In genomic region chr5:40841068-40841805, GRCh38 we compare ENCODE assay signal across 8 cellular contexts. TPM values are rescaled to one million over a fixed set of nuclear protein-coding genes. Genes with fewer than 3 reads are reported as not detected.
DNase-seq lines count a peak whose midpoint lies in the region; ATAC-seq and TF ChIP-seq lines count a peak whose summit lies in the region.

Gene CARD6 (plus strand): TSS chr5:40841367. CDS start chr5:40841383, 16 bp downstream.

- H3K9me3 Mint-ChIP-seq in GM23338 = no peaks in the 10 kb centered on the region
- no peaks in the 10 kb centered on the region for H3K9me3 Mint-ChIP-seq in chondrocyte (ENCODE audit: low read depth)
- H3K9me3 Mint-ChIP-seq in memory B cell = no peaks in the 10 kb centered on the region

- DNase-seq in ELR (ENCODE audit: low read depth) = peak; percentile 32
- no peak for DNase-seq in GM23338 (ENCODE audit: low spot score)
- peak; percentile 73 to 93 for DNase-seq in NOMO-1 (lab: John Stamatoyannopoulos, UW; ENCODE audit: unreplicated experiment in 2 of 2)
- DNase-seq in chondrocyte (ENCODE audit: low spot score) = no peak
- no peak for DNase-seq in memory B cell (ENCODE audit: low spot score in 2 of 2)
- DNase-seq in ureter (ENCODE audit: low spot score) = no peak
- DNase-seq in activated CD4-positive, alpha-beta T cell treated with anti-CD3 and anti-CD28 coated beads, Interleukin-2, amount 50 U/mL, for 1 hour = no peak

- TF ChIP-seq CTCF in GM23338 (conservative IDR thresholded peaks at IDR 0.05; ENCODE audit: low read depth in 2 of 2) = peak in 1 of 2 experiments; percentile 35; a peak in 1 of 4 replicates
- no peak for TF ChIP-seq CTCF in chondrocyte (IDR thresholded peaks at IDR 0.05)

- H3K27me3 Mint-ChIP-seq in GM23338 (ENCODE audit: insufficient read depth, low read depth, poor library complexity) (no peaks in the 10 kb centered on the region), chondrocyte (ENCODE audit: low read depth) (peaks cover 32% of the 10 kb centered on the region), memory B cell (peaks cover 5% of the 10 kb centered on the region)

- no peak within 1 kb of the TSS for H3K27ac ChIP-seq in GM23338 (ENCODE audit: low read depth)

- peak within 1 kb of the TSS; percentile 39 for H3K4me2 ChIP-seq in GM23338

- no peaks in the 10 kb centered on the region for H3K9me2 ChIP-seq in GM23338 (ENCODE audit: insufficient read depth)

- H4K20me1 ChIP-seq in GM23338 (replicated peaks; ENCODE audit: insufficient read depth) = no peaks in the 10 kb centered on the region

- H3K4me3 ChIP-seq in GM23338 = peak within 1 kb of the TSS; percentile 29

- no peaks in the 10 kb centered on the region for H3K27me3 ChIP-seq in GM23338 (ENCODE audit: insufficient read depth)

- ATAC-seq in GM23338 (peak; percentile 59), memory B cell (ENCODE audit: low read depth) (peak; percentile 26), GM18861 (IDR thresholded peaks at IDR 0.05; ENCODE audit: unreplicated experiment) (no peak)

- H3K27ac Mint-ChIP-seq in GM23338 (peak within 1 kb of the TSS; percentile 28), chondrocyte (ENCODE audit: unreplicated experiment) (peak within 1 kb of the TSS; percentile 78), memory B cell (peak within 1 kb of the TSS; percentile 85)

- peaks cover 6% of the 10 kb centered on the region for H3K4me1 ChIP-seq in GM23338 (ENCODE audit: insufficient read depth)

- H3K36me3 Mint-ChIP-seq in GM23338 (ENCODE audit: low read depth) = no peaks in the 10 kb centered on the region
- no peaks in the 10 kb centered on the region for H3K36me3 Mint-ChIP-seq in chondrocyte (ENCODE audit: low read depth)
- no peaks in the 10 kb centered on the region for H3K36me3 Mint-ChIP-seq in memory B cell

- H3K79me2 ChIP-seq in GM23338 (replicated peaks; ENCODE audit: insufficient read depth) = no peaks in the 10 kb centered on the region

- H3K4me1 Mint-ChIP-seq in GM23338 (peaks cover 19% of the 10 kb centered on the region), chondrocyte (ENCODE audit: low read depth) (peaks cover 8% of the 10 kb centered on the region), memory B cell (peaks cover 3% of the 10 kb centered on the region)

- H2AFZ ChIP-seq in GM23338 = peak within 1 kb of the TSS; percentile 19

- H3F3A ChIP-seq in GM23338 (replicated peaks; ENCODE audit: low read depth) = no peaks in the 10 kb centered on the region

- no peaks in the 10 kb centered on the region for H3K36me3 ChIP-seq in GM23338 (ENCODE audit: insufficient read depth)

- H3K4me3 Mint-ChIP-seq in GM23338 (peak within 1 kb of the TSS; percentile 57), chondrocyte (ENCODE audit: unreplicated experiment) (peak within 1 kb of the TSS; percentile 63), memory B cell (peak within 1 kb of the TSS; percentile 89)

TF ChIP-seq in GM23338, 12 proteins besides CTCF, POLR2A, EP300 and RAD21 (continues in another document):
- TF ChIP-seq ZNF331 (CRISPR knock-in tag; IDR thresholded peaks at IDR 0.05; ENCODE audit: low read depth) (no peak), CREB1 (CRISPR knock-in tag; IDR thresholded peaks at IDR 0.05; ENCODE audit: low read depth) (no peak), ZNF114 (CRISPR knock-in tag; IDR thresholded peaks at IDR 0.05) (no peak), NANOG (IDR thresholded peaks at IDR 0.05; ENCODE audit: borderline replicate concordance) (no peak), REST (IDR thresholded peaks at IDR 0.05; ENCODE audit: unreplicated experiment) (no peak), JUNB (IDR thresholded peaks at IDR 0.05; ENCODE audit: unreplicated experiment) (no peak), POLR2AphosphoS5 (IDR thresholded peaks at IDR 0.05; ENCODE audit: low read depth) (no peak)
- TF ChIP-seq, protein P1, sequence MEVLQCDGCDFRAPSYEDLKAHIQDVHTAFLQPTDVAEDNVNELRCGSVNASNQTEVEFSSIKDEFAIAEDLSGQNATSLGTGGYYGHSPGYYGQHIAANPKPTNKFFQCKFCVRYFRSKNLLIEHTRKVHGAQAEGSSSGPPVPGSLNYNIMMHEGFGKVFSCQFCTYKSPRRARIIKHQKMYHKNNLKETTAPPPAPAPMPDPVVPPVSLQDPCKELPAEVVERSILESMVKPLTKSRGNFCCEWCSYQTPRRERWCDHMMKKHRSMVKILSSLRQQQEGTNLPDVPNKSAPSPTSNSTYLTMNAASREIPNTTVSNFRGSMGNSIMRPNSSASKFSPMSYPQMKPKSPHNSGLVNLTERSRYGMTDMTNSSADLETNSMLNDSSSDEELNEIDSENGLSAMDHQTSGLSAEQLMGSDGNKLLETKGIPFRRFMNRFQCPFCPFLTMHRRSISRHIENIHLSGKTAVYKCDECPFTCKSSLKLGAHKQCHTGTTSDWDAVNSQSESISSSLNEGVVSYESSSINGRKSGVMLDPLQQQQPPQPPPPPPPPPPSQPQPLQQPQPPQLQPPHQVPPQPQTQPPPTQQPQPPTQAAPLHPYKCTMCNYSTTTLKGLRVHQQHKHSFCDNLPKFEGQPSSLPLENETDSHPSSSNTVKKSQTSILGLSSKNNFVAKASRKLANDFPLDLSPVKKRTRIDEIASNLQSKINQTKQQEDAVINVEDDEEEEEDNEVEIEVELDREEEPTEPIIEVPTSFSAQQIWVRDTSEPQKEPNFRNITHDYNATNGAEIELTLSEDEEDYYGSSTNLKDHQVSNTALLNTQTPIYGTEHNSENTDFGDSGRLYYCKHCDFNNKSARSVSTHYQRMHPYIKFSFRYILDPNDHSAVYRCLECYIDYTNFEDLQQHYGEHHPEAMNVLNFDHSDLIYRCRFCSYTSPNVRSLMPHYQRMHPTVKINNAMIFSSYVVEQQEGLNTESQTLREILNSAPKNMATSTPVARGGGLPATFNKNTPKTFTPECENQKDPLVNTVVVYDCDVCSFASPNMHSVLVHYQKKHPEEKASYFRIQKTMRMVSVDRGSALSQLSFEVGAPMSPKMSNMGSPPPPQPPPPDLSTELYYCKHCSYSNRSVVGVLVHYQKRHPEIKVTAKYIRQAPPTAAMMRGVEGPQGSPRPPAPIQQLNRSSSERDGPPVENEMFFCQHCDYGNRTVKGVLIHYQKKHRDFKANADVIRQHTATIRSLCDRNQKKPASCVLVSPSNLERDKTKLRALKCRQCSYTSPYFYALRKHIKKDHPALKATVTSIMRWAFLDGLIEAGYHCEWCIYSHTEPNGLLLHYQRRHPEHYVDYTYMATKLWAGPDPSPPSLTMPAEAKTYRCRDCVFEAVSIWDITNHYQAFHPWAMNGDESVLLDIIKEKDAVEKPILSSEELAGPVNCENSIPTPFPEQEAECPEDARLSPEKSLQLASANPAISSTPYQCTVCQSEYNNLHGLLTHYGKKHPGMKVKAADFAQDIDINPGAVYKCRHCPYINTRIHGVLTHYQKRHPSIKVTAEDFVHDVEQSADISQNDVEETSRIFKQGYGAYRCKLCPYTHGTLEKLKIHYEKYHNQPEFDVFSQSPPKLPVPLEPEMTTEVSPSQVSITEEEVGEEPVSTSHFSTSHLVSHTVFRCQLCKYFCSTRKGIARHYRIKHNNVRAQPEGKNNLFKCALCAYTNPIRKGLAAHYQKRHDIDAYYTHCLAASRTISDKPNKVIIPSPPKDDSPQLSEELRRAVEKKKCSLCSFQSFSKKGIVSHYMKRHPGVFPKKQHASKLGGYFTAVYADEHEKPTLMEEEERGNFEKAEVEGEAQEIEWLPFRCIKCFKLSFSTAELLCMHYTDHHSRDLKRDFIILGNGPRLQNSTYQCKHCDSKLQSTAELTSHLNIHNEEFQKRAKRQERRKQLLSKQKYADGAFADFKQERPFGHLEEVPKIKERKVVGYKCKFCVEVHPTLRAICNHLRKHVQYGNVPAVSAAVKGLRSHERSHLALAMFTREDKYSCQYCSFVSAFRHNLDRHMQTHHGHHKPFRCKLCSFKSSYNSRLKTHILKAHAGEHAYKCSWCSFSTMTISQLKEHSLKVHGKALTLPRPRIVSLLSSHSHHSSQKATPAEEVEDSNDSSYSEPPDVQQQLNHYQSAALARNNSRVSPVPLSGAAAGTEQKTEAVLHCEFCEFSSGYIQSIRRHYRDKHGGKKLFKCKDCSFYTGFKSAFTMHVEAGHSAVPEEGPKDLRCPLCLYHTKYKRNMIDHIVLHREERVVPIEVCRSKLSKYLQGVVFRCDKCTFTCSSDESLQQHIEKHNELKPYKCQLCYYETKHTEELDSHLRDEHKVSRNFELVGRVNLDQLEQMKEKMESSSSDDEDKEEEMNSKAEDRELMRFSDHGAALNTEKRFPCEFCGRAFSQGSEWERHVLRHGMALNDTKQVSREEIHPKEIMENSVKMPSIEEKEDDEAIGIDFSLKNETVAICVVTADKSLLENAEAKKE (CRISPR knock-in tag; IDR thresholded peaks at IDR 0.05) = no peak

RNA-seq across cellular contexts. Expression of gene CARD6, which starts in this region (rescaled TPM):
- 0.23 and 0.45 TPM in 2 replicates for total RNA-seq in GM23338 (2014; rRNA removed; shearing (Covaris generic))
- 0.28 and 0.32 TPM in 2 replicates for polyA plus RNA-seq in GM23338 (2016; fragmentation: Nextera tagmentation; extraction: Ambion mirVana)
- total RNA-seq in chondrocyte = 0.36 to 0.72 TPM (median 0.53 TPM) in 3 replicates
- total RNA-seq in ureter = 17.1 TPM

Comparison
In these comparisons a context has a peak if more than half of its experiments do, and no peak if none do; other contexts are left out.
1. RNA of gene CARD6 (total RNA-seq): 17.1 TPM in ureter (single experiment); 0.36 to 0.72 TPM in chondrocyte and 0.23 to 0.45 TPM in GM23338; every median in the first group is over 10 times any median in the second.
2. Peak in ATAC-seq, H3K4me3 ChIP-seq and H3K4me2 ChIP-seq in GM23338; RNA of the gene not detected or under 1 TPM.
3. DNase-seq: peak in ELR (single experiment) and NOMO-1 (2 of 2); none in GM23338 (single experiment), chondrocyte (single experiment), memory B cell (0 of 2), ureter (single experiment) and activated CD4-positive, alpha-beta T cell treated with anti-CD3 and anti-CD28 coated beads, Interleukin-2, amount 50 U/mL, for 1 hour (single experiment).
4. H3K27ac Mint-ChIP-seq: peak in every context shown above with its lines; median percentile 85 in memory B cell; 78 in chondrocyte; 28 in GM23338.
5. Peak in every context shown above with its lines, with median percentiles within 50 percentile points of each other: H3K4me3 Mint-ChIP-seq.